8 cellular contexts compared by ENCODE assay signal in genomic region chr1:28552482-28553228, GRCh38. TPM values are rescaled to one million over a fixed set of nuclear protein-coding genes. Genes with fewer than 3 reads are reported as not detected.
DNase-seq lines count a peak whose midpoint lies in the region; ATAC-seq and TF ChIP-seq lines count a peak whose summit lies in the region.

TRNAU1AP (plus strand) TSS chr1:28553085; CDS start chr1:28553111, 26 bp downstream.

- WGBS in adrenal gland, 4 donors, result 0 to 4% (median 1%) methylated on average over 21 to 57 of the region's 57 CpGs
- WGBS in heart left ventricle, 4 donors, result 1 to 5% (median 2%) methylated on average over 39 to 57 of the region's 57 CpGs
- 0 to 2% methylated on average over 2 to 57 of the region's 57 CpGs for WGBS in transverse colon (ENCODE audit: low coverage in 1 of 2), 2 donors

- no peak for TF ChIP-seq CTCF in GM13977 (IDR thresholded peaks at IDR 0.05; ENCODE audit: extremely low read depth, insufficient read depth, missing control alignments)
- peak in 2 of 6 experiments; percentile 25 to 40 for TF ChIP-seq CTCF in adrenal gland (IDR thresholded peaks at IDR 0.05)
- peak in 1 of 12 donors; percentile 14 for TF ChIP-seq CTCF in heart left ventricle (IDR thresholded peaks at IDR 0.05)
- peak in 1 of 5 experiments; percentile 17 for TF ChIP-seq CTCF in transverse colon (IDR thresholded peaks at IDR 0.05)

- H3K36me3 ChIP-seq in adrenal gland (replicated peaks in 1 of 2), result peaks cover 0 to 14% of the 10 kb centered on the region in 2 donors
- peaks cover 0 to 32% (median 27%) of the 10 kb centered on the region in 9 donors for H3K36me3 ChIP-seq in heart left ventricle
- peaks cover 0 to 6% (median 1%) of the 10 kb centered on the region in 4 donors for H3K36me3 ChIP-seq in transverse colon

- H3K27me3 ChIP-seq in adrenal gland, result no peaks in the 10 kb centered on the region
- H3K27me3 ChIP-seq in heart left ventricle, result no peaks in the 10 kb centered on the region
- no peaks in the 10 kb centered on the region for H3K27me3 ChIP-seq in transverse colon

- intact Hi-C loops in adrenal gland (cut with DNase I), result no loop called here
- intact Hi-C loops in heart left ventricle (cut with DNase I), result loop anchor here in 4 of 10 donors (1.0 to 5.0 kb wide), 4 partner anchors 28 to 35 kb away; no protein-coding TSS in a partner anchor
- intact Hi-C loops in transverse colon (cut with DNase I; ENCODE audit: low total_unique reads), result loop anchor here (1.0 kb wide), 1 partner anchor 29 kb away; no protein-coding TSS in a partner anchor

- TF ChIP-seq POLR2A in adrenal gland (IDR thresholded peaks at IDR 0.05), result peak; percentile 52 to 94
- peak; percentile 19 to 80 for TF ChIP-seq POLR2A in heart left ventricle (IDR thresholded peaks at IDR 0.05)
- TF ChIP-seq POLR2A in transverse colon (IDR thresholded peaks at IDR 0.05), result peak; percentile 84

- peak within 1 kb of the TSS; percentile 72 to 78 (median 74) for H3K4me3 ChIP-seq in adrenal gland
- peak within 1 kb of the TSS; percentile 62 to 96 (median 76) for H3K4me3 ChIP-seq in heart left ventricle
- peak within 1 kb of the TSS; percentile 61 to 91 (median 74) for H3K4me3 ChIP-seq in transverse colon

- in situ Hi-C loops in GM13977 (cut with MboI; ENCODE audit: low pct_unique_long_range_greater_than_20kb, low sequenced_read_pairs, unreplicated experiment) (no loop called here), transverse colon (cut with MboI; ENCODE audit: low pct_ligation_motif_present in 1 of 4, low pct_unique_long_range_greater_than_20kb in 1 of 4, low sequenced_read_pairs in 3 of 4) (no loop called here)

- peak within 1 kb of the TSS; percentile 47 to 81 (median 65) for H3K27ac ChIP-seq in adrenal gland
- peak within 1 kb of the TSS; percentile 24 to 90 (median 83) for H3K27ac ChIP-seq in heart left ventricle
- peak within 1 kb of the TSS; percentile 86 to 91 (median 88) for H3K27ac ChIP-seq in transverse colon

- H3K9me3 ChIP-seq in adrenal gland (replicated peaks in 1 of 3), result no peaks in the 10 kb centered on the region
- H3K9me3 ChIP-seq in heart left ventricle, result no peaks in the 10 kb centered on the region
- no peaks in the 10 kb centered on the region for H3K9me3 ChIP-seq in transverse colon

- no peak for TF ChIP-seq EP300 in transverse colon (IDR thresholded peaks at IDR 0.05; ENCODE audit: low read depth)

- peak; percentile 98 for DNase-seq in GM13977 (ENCODE audit: low spot score)
- peak; percentile 79 for DNase-seq in NCI-H146 treated with DMSO at 0.1 percent for 48 hours (lab: John Stamatoyannopoulos, UW; ENCODE audit: unreplicated experiment)
- peak; percentile 93 to 98 (median 96) for DNase-seq in T-helper 1 cell
- DNase-seq in adrenal gland, result peak; percentile 95 to 98 (median 97)
- peak; percentile 96 to 98 (median 97) for DNase-seq in heart left ventricle
- peak; percentile 91 for DNase-seq in pons (ENCODE audit: low spot score)
- DNase-seq in transverse colon, result peak; percentile 98

- H3K4me1 ChIP-seq in adrenal gland (replicated peaks in 1 of 2) (peaks cover 0 to 8% of the 10 kb centered on the region in 2 donors), heart left ventricle (peaks cover 0 to 20% (median 8%) of the 10 kb centered on the region in 12 donors), transverse colon (peaks cover 6 to 32% (median 9%) of the 10 kb centered on the region in 4 donors)

- ATAC-seq in HG02870 (IDR thresholded peaks at IDR 0.05; ENCODE audit: unreplicated experiment) (peak; percentile 89), heart left ventricle (peak; percentile 98 to 99 (median 99))

RNA-seq across cellular contexts. Expression of gene TRNAU1AP, which starts in this region (rescaled TPM):
- total RNA-seq in adrenal gland (10 to 100 TPM in 7 of 8 donors, 1 to 10 TPM in 1; 9.5 to 26.0 (median 18.5) TPM), heart left ventricle (10 to 100 TPM in 8 of 9 donors, 1 to 10 TPM in 1; 7.9 to 26.6 (median 15.5) TPM), transverse colon (10 to 100 TPM in 2 of 4 donors, 1 to 10 TPM in 2; 4.1 to 25.4 (median 12.4) TPM)
- polyA plus RNA-seq in adrenal gland (10 to 100 TPM; 18.5 to 29.0 (median 22.9) TPM), heart left ventricle (10 to 100 TPM; 15.1 to 16.8 TPM)

Comparison
In these comparisons a context has a peak if more than half of its experiments do, and no peak if none do; other contexts are left out.
1. Peak in every context shown above with its lines: DNase-seq, ATAC-seq, H3K4me3 ChIP-seq and H3K27ac ChIP-seq.